ENCODE assay signal across 23 cellular contexts in the genomic region with DNA sequence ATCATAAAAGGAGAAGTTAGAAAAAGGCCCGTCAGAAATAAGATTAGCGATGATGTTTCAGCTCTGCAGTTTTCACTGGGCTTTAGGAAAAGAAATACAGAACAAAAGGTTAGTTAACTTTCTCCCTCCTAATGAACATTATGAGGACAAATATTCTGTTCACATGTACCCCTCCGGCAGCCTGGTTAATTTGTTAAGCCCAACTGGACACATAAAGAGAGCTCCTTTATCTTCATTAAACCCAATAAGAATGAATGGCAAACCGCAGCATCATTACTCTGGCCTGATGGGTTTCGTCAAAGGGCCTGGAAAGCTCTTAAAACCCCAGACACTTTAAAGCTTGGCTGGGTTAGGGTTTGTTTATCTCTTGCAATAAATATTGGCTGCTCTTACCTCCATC.
"Had no signal": no experiment of that assay in that cellular context is flagged by ENCODE, and none has a peak within 500 bp of the region (broad histone marks: within the 10 kb centered on the region; RNA-seq: fewer than 3 reads in every experiment).

No MANE protein-coding gene starts in this region.

- H3K4me1 Mint-ChIP-seq: activated CD4-positive, alpha-beta T cell treated with anti-CD3 and anti-CD28 coated beads, Interleukin-2, amount 10 ng/mL, durations not matched to agents 24 days and 14 days; activated CD8-positive, alpha-beta memory T cell treated with anti-CD3 and anti-CD28 coated beads, Interleukin-2, amount 10 ng/mL, durations not matched to agents 7 days and 5 days had no signal

- H3K27me3 Mint-ChIP-seq: activated B cell treated with CpG ODN at 0.5 μM for 24 hours; activated CD4-positive, alpha-beta T cell treated with anti-CD3 and anti-CD28 coated beads, Interleukin-2, amount 10 ng/mL, durations not matched to agents 24 days and 14 days; activated CD8-positive, alpha-beta memory T cell treated with anti-CD3 and anti-CD28 coated beads, Interleukin-2, amount 10 ng/mL, durations not matched to agents 7 days and 5 days had no signal

- ATAC-seq: activated CD8-positive, alpha-beta memory T cell treated with anti-CD3 and anti-CD28 coated beads, Interleukin-2, amount 10 ng/mL, durations not matched to agents 7 days and 5 days; activated T-cell treated with anti-CD3 and anti-CD28 coated beads, Interleukin-2, amount 50 U/mL, for 4 hours; Right ventricle myocardium inferior; SK-N-SH treated with all-trans-retinoic acid at 6 μM for 48 hours had no signal

- H3K9me3 Mint-ChIP-seq: activated T-cell treated with anti-CD3 and anti-CD28 coated beads, Interleukin-2, amount 50 U/mL, for 4 hours had no signal

- H3K4me3 Mint-ChIP-seq: activated B cell treated with CpG ODN at 0.5 μM for 24 hours; activated CD4-positive, alpha-beta T cell treated with anti-CD3 and anti-CD28 coated beads, Interleukin-2, amount 10 ng/mL, durations not matched to agents 24 days and 14 days; activated CD8-positive, alpha-beta memory T cell treated with anti-CD3 and anti-CD28 coated beads, Interleukin-2, amount 10 ng/mL, durations not matched to agents 7 days and 5 days; activated naive CD4-positive, alpha-beta T cell treated with anti-CD3 and anti-CD28 coated beads for 36 hours; activated naive CD8-positive, alpha-beta T cell; activated T-cell treated with anti-CD3 and anti-CD28 coated beads, Interleukin-2, amount 50 U/mL, for 4 hours; T-helper 1 cell treated with Interleukin-12 subunit alpha and Interleukin-12 subunit beta and Interleukin-4 antibody, amounts not matched to agents 30 μg/mL and 1 μg/mL, for 36 hours had no signal

- DNase-seq: activated B cell treated with CpG ODN at 0.5 μM for 24 hours; activated CD4-positive, alpha-beta T cell treated with anti-CD3 and anti-CD28 coated beads for 1 hour; activated CD4-positive, alpha-beta T cell treated with anti-CD3 and anti-CD28 coated beads, Interleukin-2, amount 10 ng/mL, durations not matched to agents 24 days and 14 days; activated CD4-positive, alpha-beta T cell treated with anti-CD3 and anti-CD28 coated beads, Interleukin-2, amount 50 U/mL, for 48 hours; activated CD8-positive, alpha-beta memory T cell treated with anti-CD3 and anti-CD28 coated beads, Interleukin-2, amount 10 ng/mL, durations not matched to agents 7 days and 5 days; activated gamma-delta T cell; activated naive CD4-positive, alpha-beta T cell treated with anti-CD3 and anti-CD28 coated beads for 36 hours; activated T-cell treated with anti-CD3 and anti-CD28 coated beads, Interleukin-2, amount 50 U/mL, for 4 hours; amygdala; brain microvascular endothelial cell; MM.1S; NCI-H1105; NCI-H1436; NCI-H1694 treated with DMSO at 0.1 percent for 48 hours; NCI-H2029 treated with DMSO at 0.1 percent for 48 hours; NCI-H524 treated with DMSO at 0.1 percent for 48 hours; NCI-H748 treated with DMSO at 0.1 percent for 48 hours; RPMI8226; SJCRH30 had no signal

- H3K27ac Mint-ChIP-seq: activated B cell treated with CpG ODN at 0.5 μM for 24 hours; activated CD4-positive, alpha-beta T cell treated with anti-CD3 and anti-CD28 coated beads, Interleukin-2, amount 10 ng/mL, durations not matched to agents 24 days and 14 days; activated CD8-positive, alpha-beta memory T cell treated with anti-CD3 and anti-CD28 coated beads, Interleukin-2, amount 10 ng/mL, durations not matched to agents 7 days and 5 days; activated naive CD4-positive, alpha-beta T cell treated with anti-CD3 and anti-CD28 coated beads for 36 hours; activated naive CD8-positive, alpha-beta T cell; T-helper 1 cell treated with Interleukin-12 subunit alpha and Interleukin-12 subunit beta and Interleukin-4 antibody, amounts not matched to agents 30 μg/mL and 1 μg/mL, for 36 hours had no signal

- H3K36me3 Mint-ChIP-seq: activated CD8-positive, alpha-beta memory T cell treated with anti-CD3 and anti-CD28 coated beads, Interleukin-2, amount 10 ng/mL, durations not matched to agents 7 days and 5 days; activated naive CD8-positive, alpha-beta T cell had no signal
